1 cellular context compared by ENCODE assay signal in the genomic region with DNA sequence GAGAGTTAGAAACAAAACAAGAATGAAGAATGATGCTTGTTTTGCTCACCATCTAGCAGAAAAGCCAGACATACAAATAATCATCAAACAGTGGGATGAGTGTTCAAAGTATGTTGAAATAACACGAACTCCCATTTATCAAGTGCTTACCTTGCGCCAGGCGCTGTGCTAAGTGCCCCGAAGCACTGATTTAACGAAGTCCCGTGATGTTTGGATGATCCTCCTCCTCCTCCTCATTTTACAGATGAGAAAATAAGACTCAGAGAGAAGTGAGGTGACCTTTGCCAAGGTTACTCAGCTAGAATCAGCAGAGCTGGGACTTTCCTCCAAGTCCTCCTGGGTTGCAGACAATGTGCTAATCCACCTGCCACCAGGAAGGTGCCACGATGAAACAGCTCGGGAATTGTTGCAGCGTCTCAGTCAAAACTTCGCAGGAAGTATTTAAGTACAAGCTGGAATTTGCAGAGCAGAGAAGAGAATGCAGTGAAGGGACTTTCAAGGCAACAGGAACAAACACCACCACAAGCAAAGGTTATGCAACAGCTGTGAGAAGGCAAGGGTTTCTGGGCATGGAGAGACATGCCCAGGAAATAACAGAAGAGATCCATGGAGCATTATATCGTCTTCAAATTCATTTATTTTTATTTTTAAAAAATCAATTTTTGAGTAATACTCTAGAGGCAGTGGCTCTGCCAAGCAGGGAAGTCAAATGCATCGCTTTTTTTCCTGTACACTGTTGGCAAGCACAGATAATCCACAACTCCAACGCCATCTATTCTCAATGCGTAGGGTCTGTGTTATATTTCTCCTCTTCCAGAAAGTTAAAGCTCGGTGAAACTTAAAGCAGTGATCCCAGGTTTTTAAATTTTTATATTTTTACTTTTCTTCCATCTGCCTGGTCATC.
TF ChIP-seq lines count a peak whose summit lies in the region.

No MANE protein-coding gene starts in this region.

TF ChIP-seq in HepG2, 621 proteins besides CTCF, POLR2A, EP300 and RAD21 (continued from another document and continues in another):
- TF ChIP-seq HOXA9 (CRISPR knock-in tag; IDR thresholded peaks at IDR 0.05; ENCODE audit: borderline replicate concordance) (no peak), NFE2 (CRISPR knock-in tag; IDR thresholded peaks at IDR 0.05) (no peak), ELF4 (CRISPR knock-in tag; IDR thresholded peaks at IDR 0.05; ENCODE audit: borderline replicate concordance) (no peak), HMG20A (CRISPR knock-in tag; IDR thresholded peaks at IDR 0.05; ENCODE audit: borderline replicate concordance) (peak; percentile 75), ZNF577 (CRISPR knock-in tag; IDR thresholded peaks at IDR 0.05; ENCODE audit: borderline replicate concordance, low read depth) (no peak), GABPB1 (CRISPR knock-in tag; IDR thresholded peaks at IDR 0.05) (peak; percentile 69; the same call in 1 of the 2 replicates), ZNF460 (CRISPR knock-in tag; IDR thresholded peaks at IDR 0.05; ENCODE audit: borderline replicate concordance) (no peak), MTA1 (CRISPR knock-in tag; IDR thresholded peaks at IDR 0.05; ENCODE audit: borderline replicate concordance) (no peak), XRCC5 (optimal IDR thresholded peaks at IDR 0.05; ENCODE audit: low read length) (no peak), MLLT10 (CRISPR knock-in tag; IDR thresholded peaks at IDR 0.05) (no peak), FOSL1 (CRISPR knock-in tag; IDR thresholded peaks at IDR 0.05; ENCODE audit: borderline replicate concordance) (no peak), ZNF451 (CRISPR knock-in tag; IDR thresholded peaks at IDR 0.05) (peak; percentile 34), ZNF205 (CRISPR knock-in tag; IDR thresholded peaks at IDR 0.05) (no peak; the same call in 1 of the 2 replicates), ZNF143 (CRISPR knock-in tag; IDR thresholded peaks at IDR 0.05) (peak; percentile 65; the same call in 1 of the 2 replicates), RAD51 (IDR thresholded peaks at IDR 0.05; ENCODE audit: borderline replicate concordance) (no peak), MAFK (conservative IDR thresholded peaks at IDR 0.05 in 1 of 2, IDR thresholded peaks at IDR 0.05 in 1 of 2; ENCODE audit: low read length in 2 of 2) (no peak; a peak in 1 of 4 replicates), U2AF1 (optimal IDR thresholded peaks at IDR 0.05; ENCODE audit: low read depth, low read length) (no peak), ZNF354B (CRISPR knock-in tag; IDR thresholded peaks at IDR 0.05) (0 out of 2 replicates have a peak, but pooled peaks have one; percentile 23), CAMTA2 (CRISPR knock-in tag; IDR thresholded peaks at IDR 0.05; ENCODE audit: borderline replicate concordance) (peak; percentile 28; the same call in 1 of the 2 replicates), ZNF768 (CRISPR knock-in tag; IDR thresholded peaks at IDR 0.05) (no peak; the same call in 1 of the 2 replicates), U2AF2 (IDR thresholded peaks at IDR 0.05; ENCODE audit: low read depth, low read length) (no peak), SMARCC2 (IDR thresholded peaks at IDR 0.05) (no peak), MED8 (CRISPR knock-in tag; IDR thresholded peaks at IDR 0.05; ENCODE audit: insufficient replicate concordance) (peak; percentile 37), RARG (CRISPR knock-in tag; IDR thresholded peaks at IDR 0.05; ENCODE audit: low read depth) (no peak), DNMT3B (CRISPR knock-in tag; conservative IDR thresholded peaks at IDR 0.05) (no peak; the same call in 1 of the 2 replicates), TAF15 (IDR thresholded peaks at IDR 0.05; ENCODE audit: low read depth, low read length, poor library complexity, severe bottlenecking) (no peak), ZNF432 (CRISPR knock-in tag; IDR thresholded peaks at IDR 0.05; ENCODE audit: borderline replicate concordance) (no peak), HDAC6 (IDR thresholded peaks at IDR 0.05; ENCODE audit: low read depth, low read length) (no peak), HDAC2 (CRISPR knock-in tag; IDR thresholded peaks at IDR 0.05) (peak; percentile 92), ZNF34 (CRISPR knock-in tag; IDR thresholded peaks at IDR 0.05; ENCODE audit: borderline replicate concordance) (no peak), HNRNPH1 (optimal IDR thresholded peaks at IDR 0.05; ENCODE audit: low read depth, low read length) (no peak), ZNF879 (CRISPR knock-in tag; IDR thresholded peaks at IDR 0.05) (no peak), PRPF4 (IDR thresholded peaks at IDR 0.05; ENCODE audit: low read depth, low read length, poor library complexity, severe bottlenecking) (peak; percentile 87), ZBTB7A (CRISPR knock-in tag; IDR thresholded peaks at IDR 0.05) (no peak), ZNF121 (CRISPR knock-in tag; IDR thresholded peaks at IDR 0.05) (no peak), MIER3 (CRISPR knock-in tag; IDR thresholded peaks at IDR 0.05; ENCODE audit: borderline replicate concordance) (peak; percentile 80; the same call in 1 of the 2 replicates), CC2D1A (CRISPR knock-in tag; IDR thresholded peaks at IDR 0.05) (no peak)
- TF ChIP-seq, protein P1, sequence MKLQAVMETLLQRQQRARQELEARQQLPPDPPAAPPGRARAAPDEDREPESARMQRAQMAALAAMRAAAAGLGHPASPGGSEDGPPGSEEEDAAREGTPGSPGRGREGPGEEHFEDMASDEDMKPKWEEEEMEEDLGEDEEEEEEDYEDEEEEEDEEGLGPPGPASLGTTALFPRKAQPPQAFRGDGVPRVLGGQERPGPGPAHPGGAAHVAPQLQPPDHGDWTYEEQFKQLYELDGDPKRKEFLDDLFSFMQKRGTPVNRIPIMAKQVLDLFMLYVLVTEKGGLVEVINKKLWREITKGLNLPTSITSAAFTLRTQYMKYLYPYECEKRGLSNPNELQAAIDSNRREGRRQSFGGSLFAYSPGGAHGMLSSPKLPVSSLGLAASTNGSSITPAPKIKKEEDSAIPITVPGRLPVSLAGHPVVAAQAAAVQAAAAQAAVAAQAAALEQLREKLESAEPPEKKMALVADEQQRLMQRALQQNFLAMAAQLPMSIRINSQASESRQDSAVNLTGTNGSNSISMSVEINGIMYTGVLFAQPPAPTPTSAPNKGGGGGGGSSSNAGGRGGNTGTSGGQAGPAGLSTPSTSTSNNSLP (IDR thresholded peaks at IDR 0.05; ENCODE audit: low read depth, low read length), result no peak
- TF ChIP-seq, protein P2, sequence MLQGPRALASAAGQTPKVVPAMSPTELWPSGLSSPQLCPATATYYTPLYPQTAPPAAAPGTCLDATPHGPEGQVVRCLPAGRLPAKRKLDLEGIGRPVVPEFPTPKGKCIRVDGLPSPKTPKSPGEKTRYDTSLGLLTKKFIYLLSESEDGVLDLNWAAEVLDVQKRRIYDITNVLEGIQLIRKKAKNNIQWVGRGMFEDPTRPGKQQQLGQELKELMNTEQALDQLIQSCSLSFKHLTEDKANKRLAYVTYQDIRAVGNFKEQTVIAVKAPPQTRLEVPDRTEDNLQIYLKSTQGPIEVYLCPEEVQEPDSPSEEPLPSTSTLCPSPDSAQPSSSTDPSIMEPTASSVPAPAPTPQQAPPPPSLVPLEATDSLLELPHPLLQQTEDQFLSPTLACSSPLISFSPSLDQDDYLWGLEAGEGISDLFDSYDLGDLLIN (CRISPR knock-in tag; IDR thresholded peaks at IDR 0.05; ENCODE audit: borderline replicate concordance), result no peak
- TF ChIP-seq, protein P3, sequence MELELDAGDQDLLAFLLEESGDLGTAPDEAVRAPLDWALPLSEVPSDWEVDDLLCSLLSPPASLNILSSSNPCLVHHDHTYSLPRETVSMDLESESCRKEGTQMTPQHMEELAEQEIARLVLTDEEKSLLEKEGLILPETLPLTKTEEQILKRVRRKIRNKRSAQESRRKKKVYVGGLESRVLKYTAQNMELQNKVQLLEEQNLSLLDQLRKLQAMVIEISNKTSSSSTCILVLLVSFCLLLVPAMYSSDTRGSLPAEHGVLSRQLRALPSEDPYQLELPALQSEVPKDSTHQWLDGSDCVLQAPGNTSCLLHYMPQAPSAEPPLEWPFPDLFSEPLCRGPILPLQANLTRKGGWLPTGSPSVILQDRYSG (CRISPR knock-in tag; IDR thresholded peaks at IDR 0.05), result 0 out of 2 replicates have a peak, but pooled peaks have one; percentile 25
- TF ChIP-seq, protein P4, sequence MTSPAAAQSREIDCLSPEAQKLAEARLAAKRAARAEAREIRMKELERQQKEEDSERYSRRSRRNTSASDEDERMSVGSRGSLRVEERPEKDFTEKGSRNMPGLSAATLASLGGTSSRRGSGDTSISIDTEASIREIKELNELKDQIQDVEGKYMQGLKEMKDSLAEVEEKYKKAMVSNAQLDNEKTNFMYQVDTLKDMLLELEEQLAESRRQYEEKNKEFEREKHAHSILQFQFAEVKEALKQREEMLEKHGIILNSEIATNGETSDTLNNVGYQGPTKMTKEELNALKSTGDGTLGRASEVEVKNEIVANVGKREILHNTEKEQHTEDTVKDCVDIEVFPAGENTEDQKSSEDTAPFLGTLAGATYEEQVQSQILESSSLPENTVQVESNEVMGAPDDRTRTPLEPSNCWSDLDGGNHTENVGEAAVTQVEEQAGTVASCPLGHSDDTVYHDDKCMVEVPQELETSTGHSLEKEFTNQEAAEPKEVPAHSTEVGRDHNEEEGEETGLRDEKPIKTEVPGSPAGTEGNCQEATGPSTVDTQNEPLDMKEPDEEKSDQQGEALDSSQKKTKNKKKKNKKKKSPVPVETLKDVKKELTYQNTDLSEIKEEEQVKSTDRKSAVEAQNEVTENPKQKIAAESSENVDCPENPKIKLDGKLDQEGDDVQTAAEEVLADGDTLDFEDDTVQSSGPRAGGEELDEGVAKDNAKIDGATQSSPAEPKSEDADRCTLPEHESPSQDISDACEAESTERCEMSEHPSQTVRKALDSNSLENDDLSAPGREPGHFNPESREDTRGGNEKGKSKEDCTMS (CRISPR knock-in tag; conservative IDR thresholded peaks at IDR 0.05), result no peak
- TF ChIP-seq, protein P5, sequence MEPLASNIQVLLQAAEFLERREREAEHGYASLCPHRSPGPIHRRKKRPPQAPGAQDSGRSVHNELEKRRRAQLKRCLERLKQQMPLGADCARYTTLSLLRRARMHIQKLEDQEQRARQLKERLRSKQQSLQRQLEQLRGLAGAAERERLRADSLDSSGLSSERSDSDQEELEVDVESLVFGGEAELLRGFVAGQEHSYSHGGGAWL (CRISPR knock-in tag; IDR thresholded peaks at IDR 0.05), result no peak
- TF ChIP-seq, protein P6, sequence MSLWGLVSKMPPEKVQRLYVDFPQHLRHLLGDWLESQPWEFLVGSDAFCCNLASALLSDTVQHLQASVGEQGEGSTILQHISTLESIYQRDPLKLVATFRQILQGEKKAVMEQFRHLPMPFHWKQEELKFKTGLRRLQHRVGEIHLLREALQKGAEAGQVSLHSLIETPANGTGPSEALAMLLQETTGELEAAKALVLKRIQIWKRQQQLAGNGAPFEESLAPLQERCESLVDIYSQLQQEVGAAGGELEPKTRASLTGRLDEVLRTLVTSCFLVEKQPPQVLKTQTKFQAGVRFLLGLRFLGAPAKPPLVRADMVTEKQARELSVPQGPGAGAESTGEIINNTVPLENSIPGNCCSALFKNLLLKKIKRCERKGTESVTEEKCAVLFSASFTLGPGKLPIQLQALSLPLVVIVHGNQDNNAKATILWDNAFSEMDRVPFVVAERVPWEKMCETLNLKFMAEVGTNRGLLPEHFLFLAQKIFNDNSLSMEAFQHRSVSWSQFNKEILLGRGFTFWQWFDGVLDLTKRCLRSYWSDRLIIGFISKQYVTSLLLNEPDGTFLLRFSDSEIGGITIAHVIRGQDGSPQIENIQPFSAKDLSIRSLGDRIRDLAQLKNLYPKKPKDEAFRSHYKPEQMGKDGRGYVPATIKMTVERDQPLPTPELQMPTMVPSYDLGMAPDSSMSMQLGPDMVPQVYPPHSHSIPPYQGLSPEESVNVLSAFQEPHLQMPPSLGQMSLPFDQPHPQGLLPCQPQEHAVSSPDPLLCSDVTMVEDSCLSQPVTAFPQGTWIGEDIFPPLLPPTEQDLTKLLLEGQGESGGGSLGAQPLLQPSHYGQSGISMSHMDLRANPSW (CRISPR knock-in tag; IDR thresholded peaks at IDR 0.05; ENCODE audit: borderline replicate concordance), result no peak
- TF ChIP-seq, protein P7, sequence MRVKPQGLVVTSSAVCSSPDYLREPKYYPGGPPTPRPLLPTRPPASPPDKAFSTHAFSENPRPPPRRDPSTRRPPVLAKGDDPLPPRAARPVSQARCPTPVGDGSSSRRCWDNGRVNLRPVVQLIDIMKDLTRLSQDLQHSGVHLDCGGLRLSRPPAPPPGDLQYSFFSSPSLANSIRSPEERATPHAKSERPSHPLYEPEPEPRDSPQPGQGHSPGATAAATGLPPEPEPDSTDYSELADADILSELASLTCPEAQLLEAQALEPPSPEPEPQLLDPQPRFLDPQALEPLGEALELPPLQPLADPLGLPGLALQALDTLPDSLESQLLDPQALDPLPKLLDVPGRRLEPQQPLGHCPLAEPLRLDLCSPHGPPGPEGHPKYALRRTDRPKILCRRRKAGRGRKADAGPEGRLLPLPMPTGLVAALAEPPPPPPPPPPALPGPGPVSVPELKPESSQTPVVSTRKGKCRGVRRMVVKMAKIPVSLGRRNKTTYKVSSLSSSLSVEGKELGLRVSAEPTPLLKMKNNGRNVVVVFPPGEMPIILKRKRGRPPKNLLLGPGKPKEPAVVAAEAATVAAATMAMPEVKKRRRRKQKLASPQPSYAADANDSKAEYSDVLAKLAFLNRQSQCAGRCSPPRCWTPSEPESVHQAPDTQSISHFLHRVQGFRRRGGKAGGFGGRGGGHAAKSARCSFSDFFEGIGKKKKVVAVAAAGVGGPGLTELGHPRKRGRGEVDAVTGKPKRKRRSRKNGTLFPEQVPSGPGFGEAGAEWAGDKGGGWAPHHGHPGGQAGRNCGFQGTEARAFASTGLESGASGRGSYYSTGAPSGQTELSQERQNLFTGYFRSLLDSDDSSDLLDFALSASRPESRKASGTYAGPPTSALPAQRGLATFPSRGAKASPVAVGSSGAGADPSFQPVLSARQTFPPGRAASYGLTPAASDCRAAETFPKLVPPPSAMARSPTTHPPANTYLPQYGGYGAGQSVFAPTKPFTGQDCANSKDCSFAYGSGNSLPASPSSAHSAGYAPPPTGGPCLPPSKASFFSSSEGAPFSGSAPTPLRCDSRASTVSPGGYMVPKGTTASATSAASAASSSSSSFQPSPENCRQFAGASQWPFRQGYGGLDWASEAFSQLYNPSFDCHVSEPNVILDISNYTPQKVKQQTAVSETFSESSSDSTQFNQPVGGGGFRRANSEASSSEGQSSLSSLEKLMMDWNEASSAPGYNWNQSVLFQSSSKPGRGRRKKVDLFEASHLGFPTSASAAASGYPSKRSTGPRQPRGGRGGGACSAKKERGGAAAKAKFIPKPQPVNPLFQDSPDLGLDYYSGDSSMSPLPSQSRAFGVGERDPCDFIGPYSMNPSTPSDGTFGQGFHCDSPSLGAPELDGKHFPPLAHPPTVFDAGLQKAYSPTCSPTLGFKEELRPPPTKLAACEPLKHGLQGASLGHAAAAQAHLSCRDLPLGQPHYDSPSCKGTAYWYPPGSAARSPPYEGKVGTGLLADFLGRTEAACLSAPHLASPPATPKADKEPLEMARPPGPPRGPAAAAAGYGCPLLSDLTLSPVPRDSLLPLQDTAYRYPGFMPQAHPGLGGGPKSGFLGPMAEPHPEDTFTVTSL (CRISPR knock-in tag; IDR thresholded peaks at IDR 0.05; ENCODE audit: borderline replicate concordance), result 0 out of 2 replicates have a peak, but pooled peaks have one; percentile 40
- TF ChIP-seq, protein P8, sequence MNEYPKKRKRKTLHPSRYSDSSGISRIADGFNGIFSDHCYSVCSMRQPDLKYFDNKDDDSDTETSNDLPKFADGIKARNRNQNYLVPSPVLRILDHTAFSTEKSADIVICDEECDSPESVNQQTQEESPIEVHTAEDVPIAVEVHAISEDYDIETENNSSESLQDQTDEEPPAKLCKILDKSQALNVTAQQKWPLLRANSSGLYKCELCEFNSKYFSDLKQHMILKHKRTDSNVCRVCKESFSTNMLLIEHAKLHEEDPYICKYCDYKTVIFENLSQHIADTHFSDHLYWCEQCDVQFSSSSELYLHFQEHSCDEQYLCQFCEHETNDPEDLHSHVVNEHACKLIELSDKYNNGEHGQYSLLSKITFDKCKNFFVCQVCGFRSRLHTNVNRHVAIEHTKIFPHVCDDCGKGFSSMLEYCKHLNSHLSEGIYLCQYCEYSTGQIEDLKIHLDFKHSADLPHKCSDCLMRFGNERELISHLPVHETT (CRISPR knock-in tag; conservative IDR thresholded peaks at IDR 0.05), result no peak
